In the genomic region with DNA sequence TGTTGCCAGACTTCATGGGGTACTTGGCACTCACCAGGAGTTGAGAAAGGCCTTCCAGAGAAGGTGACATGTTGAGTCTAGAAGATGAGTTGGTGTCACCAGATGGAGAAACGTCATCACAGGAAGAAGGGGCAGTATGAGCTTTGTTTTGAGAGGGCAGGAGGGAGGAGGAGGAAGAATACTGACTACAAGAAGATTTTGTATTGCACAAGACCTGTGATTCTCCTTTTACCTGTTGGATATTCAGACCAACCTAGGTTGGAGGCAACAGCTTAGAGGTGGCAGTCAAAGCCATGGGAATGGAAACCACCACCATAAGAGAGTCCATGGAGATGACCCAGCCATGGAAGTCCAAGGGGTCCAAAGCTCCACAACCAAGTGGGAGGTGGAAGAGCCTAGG, we compare ENCODE assay signal across 23 cellular contexts.
"Had no signal": no experiment of that assay in that cellular context is flagged by ENCODE, and none has a peak within 500 bp of the region (broad histone marks: within the 10 kb centered on the region; RNA-seq: fewer than 3 reads in every experiment).

No MANE protein-coding gene starts in this region.

- H3K9me3 ChIP-seq: SK-N-SH had no signal

- H3K9ac ChIP-seq: SK-N-SH had no signal

- DNase-seq: Karpas-422; KG1; MM.1S; NCI-H1092 treated with DMSO at 0.1 percent for 48 hours; NCI-H1436; NCI-H187; NCI-H2029; NCI-H2081 treated with DMSO at 0.1 percent for 48 hours; NCI-H2171; NCI-H446; NCI-H510A; NCI-H524 treated with DMSO at 0.1 percent for 48 hours; NCI-H69; NCI-H774; NK-92 treated with Interleukin-12 subunit alpha and Interleukin-12 subunit beta, amount 100 ng/mL, for 24 hours; PC-3; SHP77; SW 1271 had no signal

- H3K9me2 ChIP-seq: SK-N-SH had no signal

- ATAC-seq: Panc1, PC-3 had no signal

- FAIRE-seq: HTR-8/SVneo had no signal

- H3K27ac ChIP-seq: HL-60, RWPE1 had no signal

- H3K4me2 ChIP-seq: SK-N-SH had no signal
